Comparison of ENCODE assay signal across 8 cellular contexts in the genomic region with DNA sequence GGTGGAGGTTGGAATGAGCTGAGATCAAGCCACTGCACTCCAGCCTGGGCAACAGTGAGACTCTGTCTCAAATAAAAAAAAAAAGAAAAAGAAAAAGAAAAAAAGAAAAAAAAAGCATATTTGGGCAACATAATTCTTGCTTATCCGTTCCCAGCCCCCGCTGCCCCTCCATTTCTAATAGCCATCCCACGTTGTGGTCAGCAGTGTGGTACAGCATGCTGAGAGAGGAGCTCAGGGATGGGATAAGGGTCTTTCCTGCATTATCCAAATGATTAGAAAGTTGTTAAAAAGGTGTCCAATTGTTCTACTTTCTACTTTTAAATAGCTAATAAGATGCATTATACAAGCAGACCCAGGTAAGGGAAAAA.
DNase-seq lines count a peak whose midpoint lies in the region; ATAC-seq and TF ChIP-seq lines count a peak whose summit lies in the region.

No MANE protein-coding gene starts in this region.

- H3K23ac ChIP-seq in mesenchymal stem cell (ENCODE audit: low read length in 2 of 2) = no peak overlapping the region

- H3K27me3 Mint-ChIP-seq in GM23338 (ENCODE audit: insufficient read depth, low read depth, poor library complexity) = peaks cover 8% of the 10 kb centered on the region
- peaks cover 26% of the 10 kb centered on the region for H3K27me3 Mint-ChIP-seq in activated T-helper 2 cell treated with anti-CD3 and anti-CD28 coated beads, Interferon-gamma antibody, Interleukin-2, Interleukin-4, amounts not matched to agents 10 μg/mL and 5 μg/mL and 100 μg/mL, durations not matched to agents 14 hours and 24 hours and 36 hours (ENCODE audit: low read depth)

- no peaks in the 10 kb centered on the region; the same call in 1 of the 2 replicates for H3K9me2 ChIP-seq in GM23338 (ENCODE audit: insufficient read depth)

- H3K4ac ChIP-seq in mesenchymal stem cell (ENCODE audit: low read depth in 1 of 2, low read length in 2 of 2) = no peak overlapping the region

- no peak overlapping the region for H2BK120ac ChIP-seq in mesenchymal stem cell (ENCODE audit: low read depth, low read length)

- no peak overlapping the region for H2AFZ ChIP-seq in GM23338
- H2AFZ ChIP-seq in mesenchymal stem cell (ENCODE audit: low read depth, low read length) = no peak overlapping the region

- no peak overlapping the region for H3K14ac ChIP-seq in mesenchymal stem cell (ENCODE audit: low read length in 2 of 2)

- peaks cover 17% of the 10 kb centered on the region; the same call in 2 of the 3 replicates for H3K4me1 Mint-ChIP-seq in GM23338
- peaks cover 7% of the 10 kb centered on the region for H3K4me1 Mint-ChIP-seq in activated T-helper 2 cell treated with anti-CD3 and anti-CD28 coated beads, Interferon-gamma antibody, Interleukin-2, Interleukin-4, amounts not matched to agents 10 μg/mL and 5 μg/mL and 100 μg/mL, durations not matched to agents 14 hours and 24 hours and 36 hours (ENCODE audit: low read depth)

- TF ChIP-seq POLR2A in prostate gland (IDR thresholded peaks at IDR 0.05) = no peak

- H3K9me3 ChIP-seq in mesenchymal stem cell (ENCODE audit: control insufficient read depth, low read length) (peaks cover 4% of the 10 kb centered on the region), ascending aorta (no peaks in the 10 kb centered on the region), prostate gland (no peaks in the 10 kb centered on the region)

- H3K9me3 Mint-ChIP-seq in GM23338 = peaks cover 6% of the 10 kb centered on the region; the same call in 1 of the 3 replicates
- peaks cover under 1% of the 10 kb centered on the region for H3K9me3 Mint-ChIP-seq in activated T-helper 2 cell treated with anti-CD3 and anti-CD28 coated beads, Interferon-gamma antibody, Interleukin-2, Interleukin-4, amounts not matched to agents 10 μg/mL and 5 μg/mL and 100 μg/mL, durations not matched to agents 14 hours and 24 hours and 36 hours

- H3K4me3 Mint-ChIP-seq in GM23338 = peak overlapping the region; percentile 96
- H3K4me3 Mint-ChIP-seq in activated T-helper 2 cell treated with anti-CD3 and anti-CD28 coated beads, Interferon-gamma antibody, Interleukin-2, Interleukin-4, amounts not matched to agents 10 μg/mL and 5 μg/mL and 100 μg/mL, durations not matched to agents 14 hours and 24 hours and 36 hours (ENCODE audit: low read depth) = peak overlapping the region; percentile 84

- peaks cover 5% of the 10 kb centered on the region for H3K4me1 ChIP-seq in GM23338 (ENCODE audit: insufficient read depth)
- H3K4me1 ChIP-seq in mesenchymal stem cell (ENCODE audit: control insufficient read depth, insufficient read depth, low read depth, low read length) = peaks cover 10% of the 10 kb centered on the region
- no peaks in the 10 kb centered on the region for H3K4me1 ChIP-seq in ascending aorta
- no peaks in the 10 kb centered on the region for H3K4me1 ChIP-seq in prostate gland (replicated peaks)

- WGBS in mesenchymal stem cell = 43% methylated on average over 3 of the region's 3 CpGs
- 63% methylated on average over 3 of the region's 3 CpGs for WGBS in prostate gland

- no peak overlapping the region for H4K91ac ChIP-seq in mesenchymal stem cell (ENCODE audit: low read length)

- H3K27ac ChIP-seq in GM23338 (ENCODE audit: low read depth) (no peak overlapping the region), mesenchymal stem cell (ENCODE audit: low read length, poor library complexity, severe bottlenecking) (no peak overlapping the region), ascending aorta (no peak overlapping the region), prostate gland (no peak overlapping the region)

- TF ChIP-seq CTCF in AG04449 (IDR thresholded peaks at IDR 0.05; ENCODE audit: insufficient read depth, low read length, missing control alignments) (no peak), GM23338 (conservative IDR thresholded peaks at IDR 0.05; ENCODE audit: low read depth in 2 of 2) (no peak), ascending aorta (IDR thresholded peaks at IDR 0.05) (no peak), prostate gland (IDR thresholded peaks at IDR 0.05) (no peak)

- no peak overlapping the region for H2AK5ac ChIP-seq in mesenchymal stem cell (ENCODE audit: low read length, severe bottlenecking)

- no peaks in the 10 kb centered on the region for H3K36me3 ChIP-seq in GM23338 (ENCODE audit: insufficient read depth)
- no peaks in the 10 kb centered on the region for H3K36me3 ChIP-seq in mesenchymal stem cell (ENCODE audit: control insufficient read depth in 1 of 2, insufficient read depth in 2 of 2, low read depth in 1 of 2, low read length in 2 of 2)
- H3K36me3 ChIP-seq in ascending aorta = no peaks in the 10 kb centered on the region
- H3K36me3 ChIP-seq in prostate gland = no peaks in the 10 kb centered on the region

- CTCF ChIA-PET in AG04449 (lab: Yijun Ruan, JAX) = no interaction called here

- peaks cover 9% of the 10 kb centered on the region for H3K27me3 ChIP-seq in GM23338 (ENCODE audit: insufficient read depth)
- H3K27me3 ChIP-seq in mesenchymal stem cell (ENCODE audit: control insufficient read depth in 1 of 2, insufficient read depth in 1 of 2, low read length in 2 of 2) = peaks cover 0 to 47% of the 10 kb centered on the region in 2 experiments
- H3K27me3 ChIP-seq in ascending aorta = no peaks in the 10 kb centered on the region
- peaks cover 8% of the 10 kb centered on the region for H3K27me3 ChIP-seq in prostate gland (replicated peaks; ENCODE audit: insufficient read depth)

- DNase-seq in AG04449 (ENCODE audit: low read depth, low spot score) (no peak), GM23338 (ENCODE audit: low spot score) (no peak), mesenchymal stem cell (no peak), ascending aorta (ENCODE audit: low spot score in 2 of 2) (no peak), HuH-7 (ENCODE audit: low spot score) (no peak), prostate gland (ENCODE audit: low spot score) (no peak)
- DNase-seq in activated T-helper 2 cell treated with anti-CD3 and anti-CD28 coated beads, Interferon-gamma antibody, Interleukin-2, Interleukin-4, amounts not matched to agents 10 μg/mL and 5 μg/mL and 100 μg/mL, durations not matched to agents 14 hours and 24 hours and 36 hours (ENCODE audit: low spot score) = no peak

- H2BK15ac ChIP-seq in mesenchymal stem cell (ENCODE audit: low read depth, poor library complexity, severe bottlenecking) = no peak overlapping the region

- no peak overlapping the region for H3K27ac Mint-ChIP-seq in GM23338
- no peak overlapping the region for H3K27ac Mint-ChIP-seq in activated T-helper 2 cell treated with anti-CD3 and anti-CD28 coated beads, Interferon-gamma antibody, Interleukin-2, Interleukin-4, amounts not matched to agents 10 μg/mL and 5 μg/mL and 100 μg/mL, durations not matched to agents 14 hours and 24 hours and 36 hours

- no peak overlapping the region for H3K18ac ChIP-seq in mesenchymal stem cell (ENCODE audit: low read depth in 1 of 2, low read length in 2 of 2)

- no peak overlapping the region for H4K8ac ChIP-seq in mesenchymal stem cell (ENCODE audit: low read length)

- intact Hi-C loops in activated T-helper 2 cell treated with anti-CD3 and anti-CD28 coated beads, Interferon-gamma antibody, Interleukin-2, Interleukin-4, amounts not matched to agents 10 μg/mL and 5 μg/mL and 100 μg/mL, durations not matched to agents 14 hours and 24 hours and 36 hours (cut with micrococcal nuclease) = no loop called here
- intact Hi-C loops in ascending aorta (cut with DNase I) (no loop called here), prostate gland (cut with DNase I) (no loop called here)

- H2BK12ac ChIP-seq in mesenchymal stem cell (ENCODE audit: low read length in 2 of 2) = no peak overlapping the region

- ATAC-seq in GM23338 (peak; percentile 5), HG03432 (IDR thresholded peaks at IDR 0.05; ENCODE audit: unreplicated experiment) (no peak)

- H3K79me2 ChIP-seq in GM23338 (replicated peaks; ENCODE audit: insufficient read depth) = peaks cover 38% of the 10 kb centered on the region

- no peaks in the 10 kb centered on the region for H4K20me1 ChIP-seq in GM23338 (replicated peaks; ENCODE audit: insufficient read depth)

- H3K4me3 ChIP-seq in AG04449 (ENCODE audit: low read depth, low read length) (peak overlapping the region; percentile 58; the same call in 1 of the 2 replicates), GM23338 (peak overlapping the region; percentile 79; the same call in 1 of the 2 replicates), mesenchymal stem cell (ENCODE audit: insufficient read depth in 1 of 2, low read depth in 1 of 2, low read length in 2 of 2) (no peak overlapping the region), ascending aorta (peak overlapping the region in 1 of 2 donors; percentile 63), prostate gland (no peak overlapping the region)

- H3K4me2 ChIP-seq in GM23338 = peak overlapping the region; percentile 68
- peak overlapping the region; percentile 100 for H3K4me2 ChIP-seq in mesenchymal stem cell (ENCODE audit: low read length, poor library complexity, severe bottlenecking)

- H2BK5ac ChIP-seq in mesenchymal stem cell (ENCODE audit: low read depth, low read length, poor library complexity, severe bottlenecking) = no peak overlapping the region

- H3F3A ChIP-seq in GM23338 (replicated peaks; ENCODE audit: low read depth) = no peaks in the 10 kb centered on the region

- H3K36me3 Mint-ChIP-seq in GM23338 (ENCODE audit: low read depth) = peaks cover 6% of the 10 kb centered on the region; the same call in 2 of the 3 replicates
- H3K36me3 Mint-ChIP-seq in activated T-helper 2 cell treated with anti-CD3 and anti-CD28 coated beads, Interferon-gamma antibody, Interleukin-2, Interleukin-4, amounts not matched to agents 10 μg/mL and 5 μg/mL and 100 μg/mL, durations not matched to agents 14 hours and 24 hours and 36 hours (ENCODE audit: low read depth) = no peaks in the 10 kb centered on the region

- H3K9ac ChIP-seq in mesenchymal stem cell (ENCODE audit: low read length) = no peak overlapping the region

- POLR2A ChIA-PET in AG04449 (lab: Yijun Ruan, JAX) = no interaction called here

- H3K79me1 ChIP-seq in mesenchymal stem cell (replicated peaks; ENCODE audit: low read length, poor library complexity, severe bottlenecking) = no peaks in the 10 kb centered on the region

TF ChIP-seq in GM23338, 12 proteins besides CTCF, POLR2A, EP300 and RAD21 (continues in another document):
- TF ChIP-seq CREB1 (CRISPR knock-in tag; IDR thresholded peaks at IDR 0.05; ENCODE audit: low read depth) (no peak), STAT1 (IDR thresholded peaks at IDR 0.05; ENCODE audit: unreplicated experiment) (no peak), EZH2phosphoT487 (IDR thresholded peaks at IDR 0.05; ENCODE audit: unreplicated experiment) (no peak)

Comparison
In these comparisons a context has a peak if more than half of its experiments do, and no peak if none do; other contexts are left out.
1. H3K4me3 ChIP-seq: peak in AG04449 (single experiment) and GM23338 (single experiment); none in mesenchymal stem cell (0 of 2) and prostate gland (0 of 2).